ENCODE assay signal across 8 cellular contexts in genomic region chr6:34792605-34793500, GRCh38. TPM values are rescaled to one million over a fixed set of nuclear protein-coding genes. Genes with fewer than 3 reads are reported as not detected.
DNase-seq lines count a peak whose midpoint lies in the region; ATAC-seq and TF ChIP-seq lines count a peak whose summit lies in the region.

No MANE protein-coding gene starts in this region.

- H3K9me3 ChIP-seq in Peyer's patch: no peaks in the 10 kb centered on the region
- H3K9me3 ChIP-seq in breast epithelium: no peaks in the 10 kb centered on the region

- intact Hi-C loops in activated CD4-positive, alpha-beta T cell treated with anti-CD3 and anti-CD28 coated beads for 36 hours (cut with DNase I, micrococcal nuclease): loop anchor here in 1 of 2 experiments (1.0 to 5.0 kb wide), 5 partner anchors 18 to 556 kb away; partner anchors contain the start of genes ANKS1A, HMGA1, ILRUN and NUDT3
- intact Hi-C loops in breast epithelium (cut with DNase I; ENCODE audit: low total_unique reads): no loop called here

- H3K4me1 Mint-ChIP-seq in activated CD4-positive, alpha-beta T cell treated with anti-CD3 and anti-CD28 coated beads for 36 hours: peaks cover 21% of the 10 kb centered on the region

- TF ChIP-seq CTCF in Peyer's patch (IDR thresholded peaks at IDR 0.05) (no peak), breast epithelium (IDR thresholded peaks at IDR 0.05) (no peak)

- peaks cover 7% of the 10 kb centered on the region for H3K36me3 Mint-ChIP-seq in activated CD4-positive, alpha-beta T cell treated with anti-CD3 and anti-CD28 coated beads for 36 hours (ENCODE audit: low read depth)

- peaks cover 0 to 17% (median 2%) of the 10 kb centered on the region in 4 donors for H3K4me1 ChIP-seq in Peyer's patch
- H3K4me1 ChIP-seq in breast epithelium: peaks cover 0 to 10% of the 10 kb centered on the region in 2 donors

- TF ChIP-seq POLR2A in Peyer's patch (IDR thresholded peaks at IDR 0.05): no peak
- TF ChIP-seq POLR2A in breast epithelium (IDR thresholded peaks at IDR 0.05): no peak

- CTCF ChIA-PET in activated CD4-positive, alpha-beta T cell treated with anti-CD3 and anti-CD28 coated beads for 36 hours (lab: Charles Lee): interaction anchor here (0.6 to 2.3 kb wide), 5 partner anchors 16 to 98 kb away, joined by 3 to 6 read pairs (median 3); partner anchors contain the start of gene ANKS1A

- H3K4me3 ChIP-seq in Peyer's patch (peak overlapping the region; percentile 73 to 98 (median 94)), breast epithelium (peak overlapping the region; percentile 85 to 97 (median 93)), skin epidermis (peak overlapping the region; percentile 66 to 85 (median 78))

- H3K36me3 ChIP-seq in Peyer's patch (no peaks in the 10 kb centered on the region), breast epithelium (no peaks in the 10 kb centered on the region)

- POLR2A ChIA-PET in activated CD4-positive, alpha-beta T cell treated with anti-CD3 and anti-CD28 coated beads for 36 hours (lab: Charles Lee): interaction anchor here (2.0 kb wide), 1 partner anchor 95 kb away, joined by 10 read pairs; the partner anchor contains the start of genes ANKS1A and TAF11

- H3K27me3 ChIP-seq in Peyer's patch (no peaks in the 10 kb centered on the region), breast epithelium (no peaks in the 10 kb centered on the region)

- H3K27me3 Mint-ChIP-seq in activated CD4-positive, alpha-beta T cell treated with anti-CD3 and anti-CD28 coated beads for 36 hours: no peaks in the 10 kb centered on the region

- peak; percentile 16 for ATAC-seq in activated CD4-positive, alpha-beta T cell treated with anti-CD3 and anti-CD28 coated beads for 36 hours
- peak; percentile 7 for ATAC-seq in HG03097 (IDR thresholded peaks at IDR 0.05; ENCODE audit: low FRiP score, unreplicated experiment)

- peak overlapping the region; percentile 99 for H3K4me3 Mint-ChIP-seq in activated CD4-positive, alpha-beta T cell treated with anti-CD3 and anti-CD28 coated beads for 36 hours

- H3K27ac ChIP-seq in Peyer's patch (peak overlapping the region; percentile 86 to 91 (median 90)), breast epithelium (peak overlapping the region; percentile 93 to 98), skin epidermis (peak overlapping the region; percentile 29 to 96 (median 88))

- peak; percentile 54 for DNase-seq in activated CD4-positive, alpha-beta T cell treated with anti-CD3 and anti-CD28 coated beads for 36 hours
- DNase-seq in activated CD4-positive, alpha-beta T cell treated with anti-CD3 and anti-CD28 coated beads, Interleukin-2, amount 50 U/mL, for 1 hour: no peak
- DNase-seq in Peyer's patch (peak in 2 of 3 donors; percentile 22 to 54), breast epithelium (ENCODE audit: low spot score in 2 of 2) (peak in 1 of 2 donors; percentile 20), iPS-NIHi11 (ENCODE audit: low spot score) (peak; percentile 46), NCI-H446 (lab: John Stamatoyannopoulos, UW) (no peak)

- no peaks in the 10 kb centered on the region for H3K9me3 Mint-ChIP-seq in activated CD4-positive, alpha-beta T cell treated with anti-CD3 and anti-CD28 coated beads for 36 hours (ENCODE audit: low read depth)

- peak overlapping the region; percentile 91 for H3K27ac Mint-ChIP-seq in activated CD4-positive, alpha-beta T cell treated with anti-CD3 and anti-CD28 coated beads for 36 hours

RNA-seq across cellular contexts. Expression of gene BLTP3A, which starts 1.0 kb away (rescaled TPM):
- 10 to 100 TPM; 17.0 to 21.0 TPM for total RNA-seq in activated CD4-positive, alpha-beta T cell treated with anti-CD3 and anti-CD28 coated beads for 36 hours
- total RNA-seq in Peyer's patch: 10 to 100 TPM; 10.2 to 13.2 (median 10.9) TPM
- total RNA-seq in breast epithelium: 10 to 100 TPM; 10.5 to 13.5 (median 12.2) TPM

RNA-seq across cellular contexts. Expression of gene SNRPC, which starts 35.5 kb away (rescaled TPM):
- 100 to 1,000 TPM; 159 to 268 TPM for total RNA-seq in activated CD4-positive, alpha-beta T cell treated with anti-CD3 and anti-CD28 coated beads for 36 hours
- total RNA-seq in Peyer's patch (10 to 100 TPM; 40.1 to 60.9 (median 49.4) TPM), breast epithelium (10 to 100 TPM; 50.1 to 64.2 (median 58.0) TPM)

Comparison
In these comparisons a context has a peak if more than half of its experiments do, and no peak if none do; other contexts are left out.
1. DNase-seq: peak in activated CD4-positive, alpha-beta T cell treated with anti-CD3 and anti-CD28 coated beads for 36 hours (single experiment), Peyer's patch (2 of 3) and iPS-NIHi11 (single experiment); none in activated CD4-positive, alpha-beta T cell treated with anti-CD3 and anti-CD28 coated beads, Interleukin-2, amount 50 U/mL, for 1 hour (single experiment) and NCI-H446 (0 of 2).
2. Peak in every context shown above with its lines, with median percentiles within 50 percentile points of each other: H3K27ac ChIP-seq and H3K4me3 ChIP-seq.